In the genomic region with DNA sequence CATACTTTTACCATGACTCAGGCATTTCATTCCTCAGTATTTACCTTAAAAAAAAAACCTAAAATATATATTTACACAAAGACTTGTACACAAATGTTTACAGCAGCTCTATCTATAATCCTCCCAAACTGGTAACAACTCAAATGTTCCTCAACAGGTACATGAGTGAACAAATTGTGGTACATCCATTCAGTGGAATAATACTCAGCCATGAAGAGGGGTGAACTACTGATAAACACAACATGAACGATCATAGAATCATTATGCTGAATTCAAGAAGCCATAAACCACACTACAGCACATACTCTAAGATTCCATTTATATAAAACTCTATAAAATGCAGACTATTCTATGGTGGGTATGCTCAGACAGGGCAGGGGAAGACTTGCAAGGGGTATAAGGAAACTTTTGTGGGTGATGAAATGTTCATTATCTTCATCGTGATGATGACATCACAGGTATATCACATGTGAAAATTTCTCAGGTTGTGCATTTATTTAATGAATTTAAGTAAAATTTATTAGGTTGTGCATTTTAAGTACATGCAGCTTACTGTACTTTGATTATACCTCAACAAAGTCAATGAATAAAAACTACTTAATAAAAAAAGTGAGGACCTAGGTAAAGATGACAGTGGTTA, we compare ENCODE assay signal across 22 cellular contexts. TPM values are rescaled to one million over a fixed set of nuclear protein-coding genes. Genes with fewer than 3 reads are reported as not detected.
DNase-seq lines count a peak whose midpoint lies in the region; ATAC-seq, FAIRE-seq and TF ChIP-seq lines count a peak whose summit lies in the region.
"Had no signal": no experiment of that assay in that cellular context is flagged by ENCODE, and none has a peak within 500 bp of the region (broad histone marks: within the 10 kb centered on the region; RNA-seq: fewer than 3 reads in every experiment).

No MANE protein-coding gene starts in this region.

- peaks cover 1% of the 10 kb centered on the region for H3K4me1 Mint-ChIP-seq in neural progenitor cell

- peaks cover 2% of the 10 kb centered on the region for H3K27me3 Mint-ChIP-seq in neural progenitor cell (ENCODE audit: insufficient read depth, low read depth)
- H3K27me3 Mint-ChIP-seq: CD4-positive, CD25-positive, alpha-beta regulatory T cell had no signal

- RAD21 ChIA-PET in GM12878 (lab: Charles Lee; ENCODE audit: unreplicated experiment): interaction anchor here (0.6 kb wide), 1 partner anchor 7 kb away, joined by 3 read pairs; no protein-coding TSS in a partner anchor

- H4K20me1 ChIP-seq in GM23248 (ENCODE audit: insufficient read depth): no peaks in the 10 kb centered on the region
- H4K20me1 ChIP-seq in GM12878 (ENCODE audit: control insufficient read depth, insufficient read depth): no peaks in the 10 kb centered on the region
- no peaks in the 10 kb centered on the region for H4K20me1 ChIP-seq in neural progenitor cell (ENCODE audit: low read depth)

- peaks cover 16% of the 10 kb centered on the region for H3K4me1 ChIP-seq in GM23248 (ENCODE audit: insufficient read depth)
- H3K4me1 ChIP-seq in GM12878 (ENCODE audit: control insufficient read depth, insufficient read depth, low read length): peaks cover 13% of the 10 kb centered on the region
- H3K4me1 ChIP-seq in neural progenitor cell: peaks cover 2% of the 10 kb centered on the region

- H2AFZ ChIP-seq in GM23248 (no peak overlapping the region), GM12878 (ENCODE audit: control insufficient read depth, low read depth, low read length) (no peak overlapping the region), neural progenitor cell (replicated peaks) (no peak overlapping the region)

- peaks cover 8% of the 10 kb centered on the region for H3K9me3 Mint-ChIP-seq in neural progenitor cell
- H3K9me3 Mint-ChIP-seq: CD8-positive, alpha-beta memory T cell had no signal

- H3K9ac ChIP-seq in GM23248 (no peak overlapping the region), GM12878 (ENCODE audit: control insufficient read depth, insufficient read depth, low read length) (no peak overlapping the region), neural progenitor cell (no peak overlapping the region)

- no TSS peak for BruUV-seq in GM12878 (replicated peaks; lab: Mats Ljungman, UMichigan)

- H3K27me3 ChIP-seq in GM23248 (replicated peaks; ENCODE audit: insufficient read depth) (no peaks in the 10 kb centered on the region), GM12878 (replicated peaks in 1 of 2; ENCODE audit: control insufficient read depth in 2 of 2, insufficient read depth in 2 of 2, low read length in 1 of 2) (no peaks in the 10 kb centered on the region), neural progenitor cell (no peaks in the 10 kb centered on the region)
- H3K27me3 ChIP-seq: BE2C had no signal

- H3K36me3 ChIP-seq in GM23248 (ENCODE audit: low read depth): no peaks in the 10 kb centered on the region
- H3K36me3 ChIP-seq in GM12878 (ENCODE audit: control insufficient read depth in 2 of 2, insufficient read depth in 2 of 2, low read length in 1 of 2): no peaks in the 10 kb centered on the region
- no peaks in the 10 kb centered on the region for H3K36me3 ChIP-seq in neural progenitor cell
- H3K36me3 ChIP-seq: BE2C had no signal

- no peak overlapping the region for H3K4me3 ChIP-seq in GM23248
- no peak overlapping the region for H3K4me3 ChIP-seq in GM12878
- no peak overlapping the region for H3K4me3 ChIP-seq in neural progenitor cell

- no peaks in the 10 kb centered on the region for H3K79me2 ChIP-seq in GM23248 (ENCODE audit: insufficient read depth)
- no peaks in the 10 kb centered on the region for H3K79me2 ChIP-seq in GM12878 (ENCODE audit: control insufficient read depth, insufficient read depth, low read length)
- no peaks in the 10 kb centered on the region for H3K79me2 ChIP-seq in neural progenitor cell (ENCODE audit: low read depth)

- 66 to 78% methylated on average over 2 of the region's 2 CpGs for WGBS in GM23248 (ENCODE audit: low coverage in 1 of 2, low lambda C conversion rate in 2 of 2, missing lambda C conversion rate in 2 of 2), 2 experiments
- 97% methylated on average over 2 of the region's 2 CpGs for WGBS in GM12878 (ENCODE audit: insufficient coverage, insufficient replicate concordance, low lambda C conversion rate, missing lambda C conversion rate)

- ATAC-seq in GM12878: no peak
- no peak for ATAC-seq in HG02623 (IDR thresholded peaks at IDR 0.05; ENCODE audit: unreplicated experiment)

- no peaks in the 10 kb centered on the region for H3K36me3 Mint-ChIP-seq in neural progenitor cell
- H3K36me3 Mint-ChIP-seq: CD4-positive, CD25-positive, alpha-beta regulatory T cell; CD8-positive, alpha-beta memory T cell had no signal

- no peak overlapping the region for H3K4me3 Mint-ChIP-seq in neural progenitor cell
- H3K4me3 Mint-ChIP-seq: CD4-positive, CD25-positive, alpha-beta regulatory T cell; CD8-positive, alpha-beta memory T cell; H9 had no signal

- no peak for TF ChIP-seq RAD21 in GM12878 (IDR thresholded peaks at IDR 0.05; ENCODE audit: insufficient read depth, low read depth, low read length)

- TF ChIP-seq CTCF in GM12878 (IDR thresholded peaks at IDR 0.05 in 2 of 3, conservative IDR thresholded peaks at IDR 0.05 in 1 of 3; ENCODE audit: control insufficient read depth in 2 of 3, extremely low read depth in 1 of 3, insufficient read depth in 1 of 3, low read depth in 3 of 3, low read length in 3 of 3) (no peak), neural progenitor cell (IDR thresholded peaks at IDR 0.05) (no peak)

- no peaks in the 10 kb centered on the region for H3K9me3 ChIP-seq in GM23248 (ENCODE audit: low read depth)
- H3K9me3 ChIP-seq in GM12878 (replicated peaks; ENCODE audit: control insufficient read depth, insufficient read depth, low read length): no peaks in the 10 kb centered on the region; the same call in 2 of the 3 replicates
- H3K9me3 ChIP-seq in neural progenitor cell (ENCODE audit: low read depth): no peaks in the 10 kb centered on the region
- H3K9me3 ChIP-seq: BE2C had no signal

- SMC1A ChIA-PET in GM12878 (lab: Charles Lee; ENCODE audit: uncharacterized antibody, unreplicated experiment): interaction anchor here (0.8 to 7.5 kb wide), 2 partner anchors 12 to 28 kb away, joined by 3 to 338 read pairs; partner anchors contain the start of genes ASTL and DUSP2

- H3K27ac ChIP-seq in GM23248 (peak overlapping the region; percentile 43; the same call in 1 of the 2 replicates), GM12878 (ENCODE audit: control insufficient read depth, insufficient read depth) (no peak overlapping the region), neural progenitor cell (no peak overlapping the region)

- no peaks in the 10 kb centered on the region for H3K9me2 ChIP-seq in GM23248 (ENCODE audit: insufficient read depth)

- TF ChIP-seq EP300 in GM12878 (IDR thresholded peaks at IDR 0.05; ENCODE audit: borderline replicate concordance in 1 of 2, control insufficient read depth in 1 of 2, low read depth in 2 of 2, low read length in 2 of 2): no peak

- CTCF ChIA-PET in GM12878 (lab: Yijun Ruan, JAX): interaction anchor here (0.7 to 10.6 kb wide), 2 partner anchors 28 to 35 kb away, joined by 4 to 535 read pairs; partner anchors contain the start of genes ASTL and DUSP2

- H3K4me2 ChIP-seq in GM23248 (ENCODE audit: unreplicated experiment) (no peak overlapping the region), GM12878 (ENCODE audit: control insufficient read depth, insufficient read depth) (no peak overlapping the region), neural progenitor cell (no peak overlapping the region)

- TF ChIP-seq POLR2A in GM12891 (IDR thresholded peaks at IDR 0.05; ENCODE audit: low read depth, low read length): no peak
- TF ChIP-seq POLR2A in GM12878 (IDR thresholded peaks at IDR 0.05; ENCODE audit: low read depth, low read length): no peak

- in situ Hi-C loops in GM23248 (cut with MboI): no loop called here
- in situ Hi-C loops in GM12878 (cut with MboI): no loop called here

- H3K27ac Mint-ChIP-seq in neural progenitor cell: peak overlapping the region; percentile 24
- H3K27ac Mint-ChIP-seq: CD4-positive, CD25-positive, alpha-beta regulatory T cell; H9 had no signal

- FAIRE-seq in GM12891 (lab: Jason Lieb, UNC): peak; percentile 5
- no peak for FAIRE-seq in GM12878 (lab: Jason Lieb, UNC)
- FAIRE-seq: A204.1, GM12892, GM18507 had no signal

- POLR2A ChIA-PET in GM12878 (lab: Charles Lee): no interaction called here

- H3F3A ChIP-seq in GM23248 (ENCODE audit: insufficient read depth) (peaks cover 19% of the 10 kb centered on the region), neural progenitor cell (ENCODE audit: low read depth) (peaks cover under 1% of the 10 kb centered on the region)

- intact Hi-C loops in GM12878 (cut with micrococcal nuclease; ENCODE audit: unreplicated experiment): no loop called here

- DNase-seq in GM12891 (ENCODE audit: insufficient read length, low spot score): no peak
- no peak for DNase-seq in GM23248
- DNase-seq in GM12878 (ENCODE audit: low read depth, low spot score): no peak
- DNase-seq in neural progenitor cell (ENCODE audit: low spot score): no peak
- no peak for DNase-seq in GDM1 (lab: John Stamatoyannopoulos, UW)
- no peak for DNase-seq in NCI-H510A (lab: John Stamatoyannopoulos, UW)
- DNase-seq: ACHN; BE2C; C1 segment of cervical spinal cord; CD4-positive, CD25-positive, alpha-beta regulatory T cell; CD8-positive, alpha-beta memory T cell; COR-L47; DMS 273 treated with DMSO at 0.1 percent for 48 hours; DMS79; GF-D8; GOT3; H9 had no signal

RNA-seq across cellular contexts. Expression of gene DUSP2, which starts 24.7 kb away (rescaled TPM):
- 84.2 TPM for polyA plus RNA-seq in GM12891 (2012; ENCODE audit: low read depth, missing spikeins)
- 2.4 and 8.8 TPM in 2 replicates for total RNA-seq in GM23248 (2014; rRNA removed; shearing (Covaris generic))
- polyA plus RNA-seq in GM23248 (2016; fragmentation: Nextera tagmentation; extraction: Ambion mirVana) (3.1 and 3.3 TPM in 2 replicates), GM12878 (2011; rRNA removed) (47.5 and 84.3 TPM in 2 replicates), GM12878 (2014; fragmentation: Illumina TruSeq; extraction: Trizol) (11.9 and 35.6 TPM in 2 replicates), GM12878 (2014; fragmentation: Nextera tagmentation; extraction: Ambion mirVana) (10 to 100 TPM in 1 of 2 experiments, 1 to 10 TPM in 1; 9.7 to 34.6 TPM), GM12878 (2014; rRNA removed) (158 and 168 TPM in 2 replicates), GM12878 (2016; fragmentation: Nextera tagmentation; extraction: Ambion mirVana) (10 to 100 TPM; 10.2 to 56.4 TPM)
- total RNA-seq in GM12878 (2013; cell fraction: nucleolus; rRNA removed): 404 and 419 TPM in 2 replicates
- total RNA-seq in GM12878 (2014; rRNA removed) (212 and 227 TPM in 2 replicates), GM12878 (2014; rRNA removed; fragmentation: Illumina TruSeq; extraction: Trizol) (57.4 and 58.0 TPM in 2 replicates), GM12878 (2021) (181 and 194 TPM in 2 replicates), neural progenitor cell (ENCODE audit: low replicate concordance) (2.3 TPM in 1 of 2 replicates, not detected in the other)
- 22.1 TPM for polyA plus RNA-seq in GM12878 (2011; ENCODE audit: low read depth)
- polyA plus RNA-seq in GM12878 (2011; cell fraction: cytosol; rRNA removed): 146 and 184 TPM in 2 replicates
- 522 and 621 TPM in 2 replicates for polyA plus RNA-seq in GM12878 (2011; cell fraction: nucleus; rRNA removed)
- 61.4 and 155 TPM in 2 replicates for polyA plus RNA-seq in GM12878 (2012)
- 98.2 and 232 TPM in 2 replicates for polyA minus RNA-seq in GM12878 (2011; rRNA and poly(A)+ RNA removed)
- 87.6 and 111 TPM in 2 replicates for polyA minus RNA-seq in GM12878 (2011; cell fraction: cytosol; rRNA and poly(A)+ RNA removed)
- polyA minus RNA-seq in GM12878 (2011; cell fraction: nucleus; rRNA and poly(A)+ RNA removed): 636 and 718 TPM in 2 replicates

RNA-seq across cellular contexts. Expression of gene ASTL, which starts 31.7 kb away (rescaled TPM):
- 1.7 TPM for polyA plus RNA-seq in GM12891 (2012; ENCODE audit: low read depth, missing spikeins)
- 0.25 TPM in 1 of 2 replicates, not detected in the other for total RNA-seq in GM23248 (2014; rRNA removed; shearing (Covaris generic))
- polyA plus RNA-seq in GM23248 (2016; fragmentation: Nextera tagmentation; extraction: Ambion mirVana) (not detected in 2 replicates), GM12878 (2011; rRNA removed) (0.10 and 0.37 TPM in 2 replicates), GM12878 (2014; fragmentation: Illumina TruSeq; extraction: Trizol) (0.24 TPM in 1 of 2 replicates, not detected in the other), GM12878 (2014; fragmentation: Nextera tagmentation; extraction: Ambion mirVana) (not detected), GM12878 (2014; rRNA removed) (0.18 and 0.37 TPM in 2 replicates), GM12878 (2016; fragmentation: Nextera tagmentation; extraction: Ambion mirVana) (not detected)
- total RNA-seq in GM12878 (2013; cell fraction: nucleolus; rRNA removed): 0.76 and 2.4 TPM in 2 replicates
- total RNA-seq in GM12878 (2014; rRNA removed) (0.27 and 0.40 TPM in 2 replicates), GM12878 (2014; rRNA removed; fragmentation: Illumina TruSeq; extraction: Trizol) (0.54 TPM in 1 of 2 replicates, not detected in the other), GM12878 (2021) (0.43 and 1.0 TPM in 2 replicates), neural progenitor cell (ENCODE audit: low replicate concordance) (not detected in 2 replicates)
- polyA plus RNA-seq in GM12878 (2011; ENCODE audit: low read depth): 0.72 TPM
- 0.34 and 0.53 TPM in 2 replicates for polyA plus RNA-seq in GM12878 (2011; cell fraction: cytosol; rRNA removed)
- 2.4 TPM in 2 replicates for polyA plus RNA-seq in GM12878 (2011; cell fraction: nucleus; rRNA removed)
- polyA plus RNA-seq in GM12878 (2012): 1.3 and 2.0 TPM in 2 replicates
- polyA minus RNA-seq in GM12878 (2011; rRNA and poly(A)+ RNA removed): 0.52 and 0.95 TPM in 2 replicates
- polyA minus RNA-seq in GM12878 (2011; cell fraction: cytosol; rRNA and poly(A)+ RNA removed): not detected in 2 replicates
- 0.77 TPM in 1 of 2 replicates, not detected in the other for polyA minus RNA-seq in GM12878 (2011; cell fraction: nucleus; rRNA and poly(A)+ RNA removed)
- total RNA-seq: Daoy had no signal

RNA-seq across cellular contexts. Expression of gene STARD7, which starts 38.6 kb away (rescaled TPM):
- polyA plus RNA-seq in GM12891 (2012; ENCODE audit: low read depth, missing spikeins): 81.9 TPM
- total RNA-seq in GM23248 (2014; rRNA removed; shearing (Covaris generic)): 120 and 129 TPM in 2 replicates
- polyA plus RNA-seq in GM23248 (2016; fragmentation: Nextera tagmentation; extraction: Ambion mirVana) (93.3 and 94.2 TPM in 2 replicates), GM12878 (2011; rRNA removed) (139 and 142 TPM in 2 replicates), GM12878 (2014; fragmentation: Illumina TruSeq; extraction: Trizol) (154 and 182 TPM in 2 replicates), GM12878 (2014; fragmentation: Nextera tagmentation; extraction: Ambion mirVana) (100 to 1,000 TPM in 1 of 2 experiments, 10 to 100 TPM in 1; 85.4 to 114 TPM), GM12878 (2014; rRNA removed) (120 and 123 TPM in 2 replicates), GM12878 (2016; fragmentation: Nextera tagmentation; extraction: Ambion mirVana) (100 to 1,000 TPM; 225 to 237 TPM)
- 140 and 161 TPM in 2 replicates for total RNA-seq in GM12878 (2013; cell fraction: nucleolus; rRNA removed)
- total RNA-seq in GM12878 (2014; rRNA removed) (215 and 229 TPM in 2 replicates), GM12878 (2014; rRNA removed; fragmentation: Illumina TruSeq; extraction: Trizol) (148 and 153 TPM in 2 replicates), GM12878 (2021) (194 and 200 TPM in 2 replicates), neural progenitor cell (ENCODE audit: low replicate concordance) (162 and 179 TPM in 2 replicates)
- 84.4 TPM for polyA plus RNA-seq in GM12878 (2011; ENCODE audit: low read depth)
- polyA plus RNA-seq in GM12878 (2011; cell fraction: cytosol; rRNA removed): 75.3 and 92.3 TPM in 2 replicates
- 89.9 and 96.0 TPM in 2 replicates for polyA plus RNA-seq in GM12878 (2011; cell fraction: nucleus; rRNA removed)
- polyA plus RNA-seq in GM12878 (2012): 81.5 and 83.0 TPM in 2 replicates
- polyA minus RNA-seq in GM12878 (2011; rRNA and poly(A)+ RNA removed): 88.6 and 126 TPM in 2 replicates
- 52.3 and 75.1 TPM in 2 replicates for polyA minus RNA-seq in GM12878 (2011; cell fraction: cytosol; rRNA and poly(A)+ RNA removed)
- 65.0 and 122 TPM in 2 replicates for polyA minus RNA-seq in GM12878 (2011; cell fraction: nucleus; rRNA and poly(A)+ RNA removed)

RNA-seq across cellular contexts. Expression of gene ADRA2B, which starts 53.6 kb away (rescaled TPM):
- polyA plus RNA-seq in GM12891 (2012; ENCODE audit: low read depth, missing spikeins): 0.18 TPM
- not detected in 2 replicates for total RNA-seq in GM23248 (2014; rRNA removed; shearing (Covaris generic))
- polyA plus RNA-seq in GM23248 (2016; fragmentation: Nextera tagmentation; extraction: Ambion mirVana) (not detected in 2 replicates), GM12878 (2011; rRNA removed) (not detected in 2 replicates), GM12878 (2014; fragmentation: Illumina TruSeq; extraction: Trizol) (0.01 TPM in 1 of 2 replicates, not detected in the other), GM12878 (2014; fragmentation: Nextera tagmentation; extraction: Ambion mirVana) (under 1 TPM in 1 of 2 experiments, not detected in 1; 0.03 TPM), GM12878 (2014; rRNA removed) (0.05 and 0.09 TPM in 2 replicates), GM12878 (2016; fragmentation: Nextera tagmentation; extraction: Ambion mirVana) (not detected)
- total RNA-seq in GM12878 (2013; cell fraction: nucleolus; rRNA removed): 0.31 TPM in 1 of 2 replicates, not detected in the other
- total RNA-seq in GM12878 (2014; rRNA removed) (0.05 TPM in 1 of 2 replicates, not detected in the other), GM12878 (2014; rRNA removed; fragmentation: Illumina TruSeq; extraction: Trizol) (0.05 TPM in 1 of 2 replicates, not detected in the other), GM12878 (2021) (0.10 TPM in 1 of 2 replicates, not detected in the other), neural progenitor cell (ENCODE audit: low replicate concordance) (3.0 and 10.5 TPM in 2 replicates)
- polyA plus RNA-seq in GM12878 (2011; ENCODE audit: low read depth): not detected
- not detected in 2 replicates for polyA plus RNA-seq in GM12878 (2011; cell fraction: cytosol; rRNA removed)
- 0.79 and 0.84 TPM in 2 replicates for polyA plus RNA-seq in GM12878 (2011; cell fraction: nucleus; rRNA removed)
- 0.16 and 0.22 TPM in 2 replicates for polyA plus RNA-seq in GM12878 (2012)
- not detected in 2 replicates for polyA minus RNA-seq in GM12878 (2011; rRNA and poly(A)+ RNA removed)
- polyA minus RNA-seq in GM12878 (2011; cell fraction: cytosol; rRNA and poly(A)+ RNA removed): not detected in 2 replicates
- 0.10 TPM in 1 of 2 replicates, not detected in the other for polyA minus RNA-seq in GM12878 (2011; cell fraction: nucleus; rRNA and poly(A)+ RNA removed)
- total RNA-seq: Daoy had no signal
- polyA plus RNA-seq: CD4-positive, CD25-positive, alpha-beta regulatory T cell; CD8-positive, alpha-beta memory T cell had no signal
